Comparison of ENCODE assay signal across 8 cellular contexts in the genomic region with DNA sequence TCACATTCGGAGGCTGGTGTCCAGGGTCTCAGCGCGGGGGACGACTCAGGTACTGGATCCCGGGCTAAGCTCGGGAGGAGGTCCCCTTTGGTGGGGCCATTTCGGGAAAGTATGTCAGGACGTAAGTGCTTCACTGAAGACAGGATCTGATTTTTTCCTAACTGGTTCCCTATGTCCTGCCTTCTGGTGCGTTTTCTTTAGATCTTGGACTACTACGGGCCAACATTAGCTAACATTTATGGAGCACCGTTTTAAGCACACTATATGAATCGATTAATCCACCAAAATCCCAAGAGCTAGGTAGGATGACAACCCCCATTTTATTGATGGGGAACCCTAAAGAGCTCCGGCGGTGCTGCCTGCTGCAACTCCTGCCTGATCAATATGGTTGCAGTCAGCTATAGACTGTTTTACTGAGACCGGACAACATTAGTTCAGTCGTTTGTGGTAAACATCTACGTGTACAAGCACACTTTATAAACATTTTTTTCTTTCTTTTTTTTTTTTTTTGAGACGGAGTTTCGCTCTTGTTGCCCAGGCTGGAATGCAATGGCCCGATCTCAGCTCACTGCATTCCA. TPM values are rescaled to one million over a fixed set of nuclear protein-coding genes. Genes with fewer than 3 reads are reported as not detected.
A peak's percentile ranks its signal among the peaks of the same experiment; 100 is the strongest.
DNase-seq lines count a peak whose midpoint lies in the region; ATAC-seq and TF ChIP-seq lines count a peak whose summit lies in the region.

No MANE protein-coding gene starts in this region.

- peaks cover under 1% of the 10 kb centered on the region; the same call in 1 of the 2 replicates for H3K4me1 ChIP-seq in BE2C
- peaks cover 30% of the 10 kb centered on the region for H3K4me1 ChIP-seq in adipocyte (ENCODE audit: control insufficient read depth, insufficient read depth, low read length)
- peaks cover 17% of the 10 kb centered on the region for H3K4me1 ChIP-seq in thymus (ENCODE audit: control insufficient read depth, insufficient read depth, low read length)

- DNase-seq in BE2C = no peak
- no peak for DNase-seq in adipocyte (ENCODE audit: low read depth)
- peak; percentile 29 for DNase-seq in left kidney (ENCODE audit: low read depth, low spot score)
- DNase-seq in glomerular visceral epithelial cell (ENCODE audit: extremely low spot score) = no peak
- DNase-seq in KG1 (lab: John Stamatoyannopoulos, UW) = no peak

- H3K27me3 ChIP-seq in BE2C (no peaks in the 10 kb centered on the region), adipocyte (replicated peaks; ENCODE audit: control insufficient read depth, insufficient read depth, low read length) (no peaks in the 10 kb centered on the region), thymus (ENCODE audit: control insufficient read depth, insufficient read depth) (no peaks in the 10 kb centered on the region)

- H3K36me3 ChIP-seq in BE2C (peaks cover 40% of the 10 kb centered on the region), adipocyte (ENCODE audit: control insufficient read depth, insufficient read depth, low read length, severe bottlenecking) (peaks cover 35% of the 10 kb centered on the region), thymus (ENCODE audit: control insufficient read depth, insufficient read depth) (peaks cover 25% of the 10 kb centered on the region)

- ATAC-seq in HG03097 (IDR thresholded peaks at IDR 0.05; ENCODE audit: low FRiP score, unreplicated experiment) (peak; percentile 9), HG02678 (IDR thresholded peaks at IDR 0.05; ENCODE audit: unreplicated experiment) (no peak)

- no peak for TF ChIP-seq CTCF in BE2C (IDR thresholded peaks at IDR 0.05; ENCODE audit: low read depth, low read length)

- H3K9ac ChIP-seq in adipocyte (ENCODE audit: low read length) = peak overlapping the region; percentile 90

- H3K4me3 ChIP-seq in BE2C (ENCODE audit: low read depth, low read length) (peak overlapping the region; percentile 98), adipocyte (ENCODE audit: low read length) (peak overlapping the region; percentile 95), thymus (ENCODE audit: low read length) (peak overlapping the region; percentile 91)

- WGBS in thymus = 10% methylated on average over 20 of the region's 20 CpGs

- H3K27ac ChIP-seq in thymus (ENCODE audit: low read depth) = peak overlapping the region; percentile 58

- H3K9me3 ChIP-seq in BE2C (no peaks in the 10 kb centered on the region), adipocyte (ENCODE audit: control insufficient read depth, low read length) (no peaks in the 10 kb centered on the region), thymus (ENCODE audit: control insufficient read depth) (no peaks in the 10 kb centered on the region)

RNA-seq across cellular contexts. Expression of a gene that starts 17.0 kb away (rescaled TPM):
- polyA plus RNA-seq in BE2C (2012; ENCODE audit: insufficient read depth, insufficient read length, low read depth) = 189 TPM
- 57.2 TPM for polyA plus RNA-seq in thymus

RNA-seq across cellular contexts. Expression of a gene that starts 23.8 kb away (rescaled TPM):
- not detected for polyA plus RNA-seq in BE2C (2012; ENCODE audit: insufficient read depth, insufficient read length, low read depth)
- 1.3 TPM for polyA plus RNA-seq in thymus

RNA-seq across cellular contexts. Expression of a gene that starts 24.3 kb away (rescaled TPM):
- 878 TPM for polyA plus RNA-seq in BE2C (2012; ENCODE audit: insufficient read depth, insufficient read length, low read depth)
- 96.6 TPM for polyA plus RNA-seq in thymus

RNA-seq across cellular contexts. Expression of a gene that starts 24.6 kb away (rescaled TPM):
- 13.3 TPM for polyA plus RNA-seq in BE2C (2012; ENCODE audit: insufficient read depth, insufficient read length, low read depth)
- 31.2 TPM for polyA plus RNA-seq in thymus

RNA-seq across cellular contexts. Expression of a gene that starts 51.2 kb away (rescaled TPM):
- 57.7 TPM for polyA plus RNA-seq in BE2C (2012; ENCODE audit: insufficient read depth, insufficient read length, low read depth)
- polyA plus RNA-seq in thymus = 186 TPM
